Comparison of ENCODE assay signal across 9 cellular contexts in genomic region chr9:34379334-34380033, GRCh38. TPM values are rescaled to one million over a fixed set of nuclear protein-coding genes. Genes with fewer than 3 reads are reported as not detected.
DNase-seq lines count a peak whose midpoint lies in the region; ATAC-seq, FAIRE-seq and TF ChIP-seq lines count a peak whose summit lies in the region.
"Had no signal": no experiment of that assay in that cellular context is flagged by ENCODE, and none has a peak within 500 bp of the region (broad histone marks: within the 10 kb centered on the region; RNA-seq: fewer than 3 reads in every experiment).

No MANE protein-coding gene starts in this region.

- intact Hi-C loops in Caco-2 (cut with micrococcal nuclease; ENCODE audit: unreplicated experiment) (loop anchor here (1.0 to 5.0 kb wide), 4 partner anchors 47 to 332 kb away; partner anchors contain the start of gene UBAP2), activated B cell treated with CpG ODN at 0.5 μM for 24 hours (cut with micrococcal nuclease) (loop anchor here (1.0 to 5.0 kb wide), 11 partner anchors 79 to 757 kb away; partner anchors contain the start of genes DNAI1, FAM219A, RPP25L and SIGMAR1)

- H2AFZ ChIP-seq in keratinocyte (ENCODE audit: control insufficient read depth, low read length): peak overlapping the region; percentile 67

- H3K27me3 Mint-ChIP-seq in Caco-2 (ENCODE audit: insufficient read depth, unreplicated experiment) (no peaks in the 10 kb centered on the region), HFFc6 (ENCODE audit: insufficient read depth) (peaks cover 14% of the 10 kb centered on the region), activated B cell treated with CpG ODN at 0.5 μM for 24 hours (peaks cover 2% of the 10 kb centered on the region)

- H3K4me1 Mint-ChIP-seq in Caco-2 (ENCODE audit: low read depth, unreplicated experiment) (peaks cover 26% of the 10 kb centered on the region), HFFc6 (ENCODE audit: low read depth) (peaks cover 10% of the 10 kb centered on the region), activated B cell treated with CpG ODN at 0.5 μM for 24 hours (peaks cover 42% of the 10 kb centered on the region)

- peak overlapping the region; percentile 67 for H3K4me3 Mint-ChIP-seq in Caco-2 (ENCODE audit: unreplicated experiment)
- H3K4me3 Mint-ChIP-seq in HFFc6: peak overlapping the region; percentile 89
- peak overlapping the region; percentile 89 for H3K4me3 Mint-ChIP-seq in activated B cell treated with CpG ODN at 0.5 μM for 24 hours

- H3K27ac ChIP-seq in keratinocyte (ENCODE audit: control insufficient read depth, insufficient read depth, low read length): no peak overlapping the region

- H3K4me2 ChIP-seq in keratinocyte (ENCODE audit: control insufficient read depth, extremely low read depth, insufficient read depth, low read depth, low read length): peak overlapping the region; percentile 74

- no peaks in the 10 kb centered on the region for H3K79me2 ChIP-seq in keratinocyte (ENCODE audit: control insufficient read depth, insufficient read depth, low read length)

- H3K9me3 ChIP-seq in Caco-2: no peaks in the 10 kb centered on the region
- H3K9me3 ChIP-seq in keratinocyte (ENCODE audit: control insufficient read depth, low read depth, low read length): no peaks in the 10 kb centered on the region

- H3K27me3 ChIP-seq in Caco-2 (replicated peaks; ENCODE audit: control insufficient read depth, insufficient read depth, low read length): no peaks in the 10 kb centered on the region
- peaks cover 18% of the 10 kb centered on the region for H3K27me3 ChIP-seq in keratinocyte (ENCODE audit: control insufficient read depth, extremely low read depth, insufficient read depth, low read length)

- H3K27ac Mint-ChIP-seq in Caco-2 (ENCODE audit: unreplicated experiment): no peak overlapping the region
- H3K27ac Mint-ChIP-seq in HFFc6: no peak overlapping the region
- peak overlapping the region; percentile 19 for H3K27ac Mint-ChIP-seq in activated B cell treated with CpG ODN at 0.5 μM for 24 hours

- H3K36me3 ChIP-seq in Caco-2 (ENCODE audit: control insufficient read depth, insufficient read depth, low read length) (no peaks in the 10 kb centered on the region), keratinocyte (ENCODE audit: control insufficient read depth in 2 of 2, extremely low read depth in 1 of 2, insufficient read depth in 2 of 2, low read length in 2 of 2) (no peaks in the 10 kb centered on the region)

- H3K4me1 ChIP-seq in Caco-2 (peaks cover 21% of the 10 kb centered on the region), keratinocyte (ENCODE audit: control insufficient read depth, extremely low read depth, insufficient read depth, low read length) (peaks cover 34% of the 10 kb centered on the region)

- peaks cover 4% of the 10 kb centered on the region for H4K20me1 ChIP-seq in keratinocyte (ENCODE audit: control insufficient read depth, extremely low read depth, insufficient read depth, low read length)

- TF ChIP-seq CTCF in Caco-2 (IDR thresholded peaks at IDR 0.05; ENCODE audit: insufficient read depth in 1 of 2, low read depth in 1 of 2, low read length in 1 of 2, severe bottlenecking in 1 of 2, unreplicated experiment in 1 of 2): peak; percentile 92 to 96
- peak; percentile 98 for TF ChIP-seq CTCF in HFFc6 (IDR thresholded peaks at IDR 0.05)
- peak; percentile 77 for TF ChIP-seq CTCF in activated B cell treated with CpG ODN at 0.5 μM for 24 hours (IDR thresholded peaks at IDR 0.05)
- TF ChIP-seq CTCF in keratinocyte (optimal IDR thresholded peaks at IDR 0.05 in 1 of 3, IDR thresholded peaks at IDR 0.05 in 1 of 3, conservative IDR thresholded peaks at IDR 0.05 in 1 of 3; ENCODE audit: extremely low read depth in 1 of 3, insufficient read depth in 2 of 3, low read length in 3 of 3): peak in 2 of 3 experiments; percentile 97 to 100

- H3K4me3 ChIP-seq in Caco-2 (ENCODE audit: low read depth, low read length) (no peak overlapping the region), keratinocyte (ENCODE audit: control insufficient read depth in 2 of 3, extremely low read depth in 1 of 3, insufficient read depth in 2 of 3, low read depth in 1 of 3, low read length in 3 of 3) (peak overlapping the region in 2 of 3 experiments; percentile 28 to 54)

- CTCF ChIA-PET in Caco-2 (lab: Charles Lee) (interaction anchor here (0.5 to 7.5 kb wide), 7 partner anchors 24 to 1397 kb away, joined by 3 to 105 read pairs (median 4); no protein-coding TSS in a partner anchor), activated B cell treated with CpG ODN at 0.5 μM for 24 hours (lab: Charles Lee) (interaction anchor here (0.7 to 2.5 kb wide), 8 partner anchors 24 to 255 kb away, joined by 3 to 11 read pairs (median 4); no protein-coding TSS in a partner anchor)

- POLR2A ChIA-PET in Caco-2 (lab: Charles Lee): no interaction called here
- POLR2A ChIA-PET in activated B cell treated with CpG ODN at 0.5 μM for 24 hours (lab: Charles Lee): interaction anchor here (0.6 to 1.2 kb wide), 2 partner anchors 49 kb away, joined by 3 read pairs; no protein-coding TSS in a partner anchor

- no peaks in the 10 kb centered on the region for H3K9me1 ChIP-seq in keratinocyte (ENCODE audit: control insufficient read depth, extremely low read depth, insufficient read depth, low read length)

- peak; percentile 98 for FAIRE-seq in keratinocyte (lab: Jason Lieb, UNC)
- FAIRE-seq: colon had no signal

- peak; percentile 89 to 90 for DNase-seq in Caco-2
- peak; percentile 79 for DNase-seq in HFFc6
- peak; percentile 82 for DNase-seq in NCI-H2227 (lab: John Stamatoyannopoulos, UW; ENCODE audit: unreplicated experiment)
- peak; percentile 74 for DNase-seq in activated B cell treated with CpG ODN at 0.5 μM for 24 hours
- DNase-seq in central memory CD4-positive, alpha-beta T cell: peak; percentile 88
- DNase-seq in keratinocyte (ENCODE audit: low read depth, low spot score): peak; percentile 83
- DNase-seq in stimulated activated CD4-positive, alpha-beta T cell treated with anti-CD3 and anti-CD28 coated beads, Interleukin-12 subunit alpha, Interleukin-12 subunit beta, amount 100 ng/mL, for 24 hours (ENCODE audit: low read depth in 2 of 2): peak; percentile 81 to 91

- ATAC-seq in activated B cell treated with CpG ODN at 0.5 μM for 24 hours (ENCODE audit: low read depth) (peak; percentile 35), GM18867 (IDR thresholded peaks at IDR 0.05; ENCODE audit: unreplicated experiment) (no peak)

- dilution Hi-C loops in keratinocyte (cut with MboI; ENCODE audit: extremely low pct_ligation_motif_present, low sequenced_read_pairs): no loop called here

- no TSS peak for BruUV-seq in Caco-2 (replicated peaks; lab: Mats Ljungman, UMichigan)

- H3K9ac ChIP-seq in keratinocyte (ENCODE audit: control insufficient read depth, extremely low read depth, insufficient read depth, low read length): peak overlapping the region; percentile 20

- H3K9me3 Mint-ChIP-seq in Caco-2 (ENCODE audit: unreplicated experiment) (no peaks in the 10 kb centered on the region), HFFc6 (no peaks in the 10 kb centered on the region), activated B cell treated with CpG ODN at 0.5 μM for 24 hours (no peaks in the 10 kb centered on the region)

- H3K36me3 Mint-ChIP-seq in Caco-2 (ENCODE audit: insufficient read depth, unreplicated experiment) (peaks cover 6% of the 10 kb centered on the region), HFFc6 (ENCODE audit: low read depth) (no peaks in the 10 kb centered on the region), activated B cell treated with CpG ODN at 0.5 μM for 24 hours (ENCODE audit: low read depth) (no peaks in the 10 kb centered on the region)

RNA-seq across cellular contexts. Expression of gene MYORG, which starts 2.8 kb away (rescaled TPM):
- total RNA-seq in Caco-2 (2022): 33.4 and 37.3 TPM in 2 replicates
- total RNA-seq in HFFc6 (2021; fragmentation: NEBNext Ultra II Directional; extraction: Animal tissue kit (Norgen Biotek cat#: 25700)): 1 to 10 TPM in 5 of 6 experiments, under 1 TPM in 1; 0.96 to 2.2 (median 1.4) TPM
- total RNA-seq in activated B cell treated with CpG ODN at 0.5 μM for 24 hours: 0.24 and 0.27 TPM in 2 replicates
- polyA plus RNA-seq in keratinocyte: 3.1 to 4.6 TPM (median 3.7 TPM) in 3 replicates
- polyA plus RNA-seq in keratinocyte (2011; ENCODE audit: low read depth): 1.3 TPM
- 2.7 and 3.1 TPM in 2 replicates for polyA plus RNA-seq in keratinocyte (2011; cell fraction: cytosol; rRNA removed)
- 15.8 and 16.1 TPM in 2 replicates for polyA plus RNA-seq in keratinocyte (2011; cell fraction: nucleus; rRNA removed)
- polyA plus RNA-seq in keratinocyte (2012; ENCODE audit: low replicate concordance): 2.7 and 10.1 TPM in 2 replicates
- 5.4 to 10.7 TPM (median 5.5 TPM) in 3 replicates for polyA minus RNA-seq in keratinocyte
- 6.9 TPM for polyA minus RNA-seq in keratinocyte (2011; cell fraction: cytosol; rRNA and poly(A)+ RNA removed)
- polyA minus RNA-seq in keratinocyte (2011; cell fraction: nucleus; rRNA and poly(A)+ RNA removed): 19.2 and 26.1 TPM in 2 replicates

RNA-seq across cellular contexts. Expression of gene NUDT2, which starts 50.1 kb away (rescaled TPM):
- total RNA-seq in Caco-2 (2022) (14.4 and 15.0 TPM in 2 replicates), activated B cell treated with CpG ODN at 0.5 μM for 24 hours (19.2 and 19.7 TPM in 2 replicates)
- total RNA-seq in HFFc6 (2021; fragmentation: NEBNext Ultra II Directional; extraction: Animal tissue kit (Norgen Biotek cat#: 25700)): 10 to 100 TPM; 29.0 to 35.2 (median 31.9) TPM
- polyA plus RNA-seq in keratinocyte: 33.4 to 35.3 TPM (median 33.6 TPM) in 3 replicates
- polyA plus RNA-seq in keratinocyte (2011; ENCODE audit: low read depth): 11.3 TPM
- polyA plus RNA-seq in keratinocyte (2011; cell fraction: cytosol; rRNA removed): 29.9 and 30.4 TPM in 2 replicates
- polyA plus RNA-seq in keratinocyte (2011; cell fraction: nucleus; rRNA removed): 18.6 and 19.8 TPM in 2 replicates
- 24.9 and 27.4 TPM in 2 replicates for polyA plus RNA-seq in keratinocyte (2012; ENCODE audit: low replicate concordance)
- 4.9 to 19.1 TPM (median 8.4 TPM) in 3 replicates for polyA minus RNA-seq in keratinocyte
- 10.2 TPM for polyA minus RNA-seq in keratinocyte (2011; cell fraction: cytosol; rRNA and poly(A)+ RNA removed)
- polyA minus RNA-seq in keratinocyte (2011; cell fraction: nucleus; rRNA and poly(A)+ RNA removed): 3.6 and 6.1 TPM in 2 replicates

RNA-seq across cellular contexts. Expression of gene KIF24, which starts 50.4 kb away (rescaled TPM):
- total RNA-seq in Caco-2 (2022) (3.9 and 4.4 TPM in 2 replicates), activated B cell treated with CpG ODN at 0.5 μM for 24 hours (0.69 and 0.71 TPM in 2 replicates)
- 1 to 10 TPM; 1.4 to 3.2 (median 2.8) TPM for total RNA-seq in HFFc6 (2021; fragmentation: NEBNext Ultra II Directional; extraction: Animal tissue kit (Norgen Biotek cat#: 25700))
- 1.1 to 1.8 TPM (median 1.5 TPM) in 3 replicates for polyA plus RNA-seq in keratinocyte
- 0.06 TPM for polyA plus RNA-seq in keratinocyte (2011; ENCODE audit: low read depth)
- 0.64 and 0.72 TPM in 2 replicates for polyA plus RNA-seq in keratinocyte (2011; cell fraction: cytosol; rRNA removed)
- polyA plus RNA-seq in keratinocyte (2011; cell fraction: nucleus; rRNA removed): 1.6 and 1.7 TPM in 2 replicates
- 0.31 and 1.2 TPM in 2 replicates for polyA plus RNA-seq in keratinocyte (2012; ENCODE audit: low replicate concordance)
- 2.3 to 5.1 TPM (median 3.4 TPM) in 3 replicates for polyA minus RNA-seq in keratinocyte
- polyA minus RNA-seq in keratinocyte (2011; cell fraction: cytosol; rRNA and poly(A)+ RNA removed): 1.7 TPM
- polyA minus RNA-seq in keratinocyte (2011; cell fraction: nucleus; rRNA and poly(A)+ RNA removed): 1.7 and 3.0 TPM in 2 replicates

Comparison
In these comparisons a context has a peak if more than half of its experiments do, and no peak if none do; other contexts are left out.
1. RNA of gene MYORG, which starts 2.8 kb away (total RNA-seq): 33.4 to 37.3 TPM in Caco-2; 0.96 to 2.2 TPM in HFFc6 and 0.24 to 0.27 TPM in activated B cell treated with CpG ODN at 0.5 μM for 24 hours; every median in the first group is over 10 times any median in the second.
2. Peak in every context shown above with its lines, with median percentiles within 50 percentile points of each other: DNase-seq, H3K4me3 Mint-ChIP-seq and CTCF ChIP-seq.